In the genomic region with DNA sequence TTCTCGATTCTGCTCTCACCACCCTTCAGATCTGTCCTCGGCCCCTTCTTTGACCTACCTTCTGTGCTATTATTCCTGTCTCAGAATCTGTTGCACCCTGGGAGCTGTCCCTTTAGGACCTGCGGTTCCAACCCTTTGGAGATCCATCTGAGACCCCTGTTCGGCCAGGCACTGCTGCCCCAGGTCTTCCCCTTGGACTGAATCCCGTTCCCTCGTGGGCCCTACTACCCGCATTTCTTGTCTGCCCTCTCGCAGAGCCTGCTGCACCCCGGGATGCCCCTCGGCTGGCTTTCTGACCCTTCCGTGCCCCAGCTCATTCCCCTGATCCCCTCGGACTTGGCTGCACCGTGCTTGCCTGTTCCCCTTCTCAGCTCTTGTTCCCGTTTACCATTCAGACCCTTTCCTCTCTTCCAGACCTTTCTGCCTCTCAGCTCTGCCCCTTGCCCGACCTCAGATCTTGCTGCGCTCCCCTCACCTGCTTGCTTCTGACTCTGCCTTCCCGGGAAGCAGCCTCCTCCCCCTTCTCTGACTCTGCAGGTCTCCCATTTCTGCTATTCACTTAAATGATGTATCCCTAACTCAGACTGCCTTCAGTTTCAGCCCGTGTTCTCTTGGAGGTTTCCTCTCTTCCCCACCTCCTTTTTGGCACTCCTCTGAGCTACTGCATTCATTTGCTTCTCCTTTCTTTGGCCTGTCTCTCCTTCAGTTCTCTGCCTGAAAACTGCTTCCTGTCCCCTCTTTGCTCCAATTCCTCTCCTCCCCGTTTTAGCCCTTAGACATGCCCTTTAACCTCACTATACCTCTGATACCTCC, we compare ENCODE assay signal across 8 cellular contexts. TPM values are rescaled to one million over a fixed set of nuclear protein-coding genes. Genes with fewer than 3 reads are reported as not detected.
DNase-seq lines count a peak whose midpoint lies in the region; ATAC-seq and TF ChIP-seq lines count a peak whose summit lies in the region.

No MANE protein-coding gene starts in this region.

- H3K9me2 ChIP-seq in hepatocyte (replicated peaks; ENCODE audit: insufficient read depth): no peaks in the 10 kb centered on the region

- peaks cover 56% of the 10 kb centered on the region for H4K20me1 ChIP-seq in hepatocyte (ENCODE audit: insufficient read depth, poor library complexity, severe bottlenecking)

- H3K36me3 ChIP-seq in ACC112 (ENCODE audit: insufficient read depth, low read length) (no peaks in the 10 kb centered on the region), GM06990 (ENCODE audit: control insufficient read depth, insufficient read depth, low read length) (no peaks in the 10 kb centered on the region; the same call in 1 of the 2 replicates), SJSA1 (peaks cover 14% of the 10 kb centered on the region), hepatocyte (replicated peaks; ENCODE audit: insufficient read depth, low read depth) (no peaks in the 10 kb centered on the region)

- H3K9me3 ChIP-seq in SJSA1 (replicated peaks) (no peaks in the 10 kb centered on the region), hepatocyte (ENCODE audit: low read depth) (no peaks in the 10 kb centered on the region)

- H3K27ac ChIP-seq in ACC112 (ENCODE audit: low read depth, low read length) (peak overlapping the region; percentile 94), SJSA1 (peak overlapping the region; percentile 19; the same call in 1 of the 2 replicates), hepatocyte (peak overlapping the region; percentile 96)

- no peaks in the 10 kb centered on the region for H3K27me3 ChIP-seq in ACC112 (ENCODE audit: insufficient read depth, low read length)
- H3K27me3 ChIP-seq in GM06990 (replicated peaks; ENCODE audit: control insufficient read depth, insufficient read depth, low read length): no peaks in the 10 kb centered on the region
- no peaks in the 10 kb centered on the region for H3K27me3 ChIP-seq in SJSA1 (replicated peaks)
- H3K27me3 ChIP-seq in hepatocyte: no peaks in the 10 kb centered on the region

- H2AFZ ChIP-seq in ACC112 (ENCODE audit: low read length, unreplicated experiment) (no peak overlapping the region), hepatocyte (no peak overlapping the region)

- no peak for ATAC-seq in GM19324 (IDR thresholded peaks at IDR 0.05; ENCODE audit: low FRiP score, unreplicated experiment)

- H3K4me2 ChIP-seq in hepatocyte: peak overlapping the region; percentile 88

- DNase-seq in GM06990 (ENCODE audit: extremely low read depth, insufficient read length): peak; percentile 33
- DNase-seq in SJSA1 (ENCODE audit: low read depth in 1 of 2, low spot score in 2 of 2): peak in 1 of 2 experiments; percentile 32
- no peak for DNase-seq in hepatocyte (ENCODE audit: low spot score)
- DNase-seq in stimulated activated CD8-positive, alpha-beta memory T cell treated with anti-CD3 and anti-CD28 coated beads, Interleukin-4, amount 100 ng/mL, for 48 hours: peak; percentile 32
- DNase-seq in cerebellar nuclear complex (lab: John Stamatoyannopoulos, UW): no peak
- no peak for DNase-seq in NCI-H446 (lab: John Stamatoyannopoulos, UW)

- H3K4me1 ChIP-seq in ACC112 (ENCODE audit: control insufficient read depth, insufficient read depth, low read length, unreplicated experiment) (peaks cover 32% of the 10 kb centered on the region), SJSA1 (replicated peaks) (peaks cover 61% of the 10 kb centered on the region), hepatocyte (ENCODE audit: insufficient read depth) (peaks cover 36% of the 10 kb centered on the region)

- peak overlapping the region; percentile 82 for H3K4me3 ChIP-seq in ACC112 (ENCODE audit: low read depth, low read length)
- H3K4me3 ChIP-seq in GM06990 (replicated peaks; ENCODE audit: low read depth, low read length): peak overlapping the region; percentile 91
- H3K4me3 ChIP-seq in SJSA1: peak overlapping the region; percentile 93
- peak overlapping the region; percentile 91 for H3K4me3 ChIP-seq in hepatocyte

- H3K79me2 ChIP-seq in ACC112 (ENCODE audit: control insufficient read depth, insufficient read depth, low read length, unreplicated experiment) (peaks cover 57% of the 10 kb centered on the region), hepatocyte (peaks cover 62% of the 10 kb centered on the region)

- TF ChIP-seq CTCF in GM06990 (IDR thresholded peaks at IDR 0.05; ENCODE audit: insufficient read depth, low read length, poor library complexity, severe bottlenecking): no peak
- TF ChIP-seq CTCF in hepatocyte (IDR thresholded peaks at IDR 0.05; ENCODE audit: poor library complexity): no peak

- under 1% methylated on average over 19 of the region's 19 CpGs for WGBS in hepatocyte (ENCODE audit: low lambda C conversion rate, missing lambda C conversion rate)

RNA-seq across cellular contexts. Expression of a gene that starts 1.1 kb away (rescaled TPM):
- total RNA-seq in SJSA1 (2014; rRNA removed; shearing (Covaris generic)): 17.7 and 24.7 TPM in 2 replicates
- total RNA-seq in hepatocyte: 44.3 and 48.1 TPM in 2 replicates
- polyA plus RNA-seq in hepatocyte: 11.5 and 18.6 TPM in 2 replicates

RNA-seq across cellular contexts. Expression of a gene that starts 11.3 kb away (rescaled TPM):
- 286 and 304 TPM in 2 replicates for total RNA-seq in SJSA1 (2014; rRNA removed; shearing (Covaris generic))
- total RNA-seq in hepatocyte: 109 and 129 TPM in 2 replicates
- 349 and 392 TPM in 2 replicates for polyA plus RNA-seq in hepatocyte

Comparison
In these comparisons a context has a peak if more than half of its experiments do, and no peak if none do; other contexts are left out.
1. H3K27ac ChIP-seq: peak in every context shown above with its lines; median percentile 96 in hepatocyte; 94 in ACC112; 19 in SJSA1.
2. DNase-seq: peak in GM06990 (single experiment) and stimulated activated CD8-positive, alpha-beta memory T cell treated with anti-CD3 and anti-CD28 coated beads, Interleukin-4, amount 100 ng/mL, for 48 hours (single experiment); none in hepatocyte (single experiment), cerebellar nuclear complex (0 of 2) and NCI-H446 (0 of 2).
3. Peak in every context shown above with its lines, with median percentiles within 50 percentile points of each other: H3K4me3 ChIP-seq.